In the genomic region with DNA sequence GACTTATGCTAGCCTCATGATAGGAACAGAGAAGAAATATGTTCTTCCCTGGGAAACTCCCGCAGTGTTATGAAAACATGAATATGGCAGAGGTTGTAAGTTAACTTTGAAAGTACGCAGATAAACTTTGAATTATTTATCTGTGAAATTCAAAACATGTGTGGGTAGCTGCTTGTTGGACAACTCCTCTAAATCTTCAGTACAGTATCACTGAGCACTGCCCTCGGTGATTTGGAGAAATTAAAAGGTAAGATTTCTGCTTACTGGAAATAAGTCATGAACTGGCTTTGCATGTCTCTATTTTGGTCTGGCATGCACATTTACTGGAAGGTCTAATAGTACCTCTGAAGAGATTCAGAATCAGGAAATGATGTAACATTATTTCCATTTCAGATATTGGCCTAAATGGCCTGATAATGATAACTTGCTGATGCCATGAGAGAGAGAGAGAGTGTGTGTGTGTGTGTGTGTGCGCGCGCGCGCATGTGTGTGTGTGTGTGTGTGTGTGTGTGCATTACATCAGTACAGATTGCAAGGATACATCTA, we compare ENCODE assay signal across 27 cellular contexts.
DNase-seq lines count a peak whose midpoint lies in the region; ATAC-seq and TF ChIP-seq lines count a peak whose summit lies in the region.
"Had no signal": no experiment of that assay in that cellular context is flagged by ENCODE, and none has a peak within 500 bp of the region (broad histone marks: within the 10 kb centered on the region; RNA-seq: fewer than 3 reads in every experiment).

No MANE protein-coding gene starts in this region.

- TF ChIP-seq CTCF in type B pancreatic cell (conservative IDR thresholded peaks at IDR 0.05): no peak

- DNase-seq in Right ventricle myocardium inferior (ENCODE audit: missing footprints): no peak
- DNase-seq in cardiac septum (ENCODE audit: low spot score): no peak
- peak; percentile 47 to 67 for DNase-seq in dermis microvascular lymphatic vessel endothelial cell (ENCODE audit: low read depth in 2 of 2)
- peak; percentile 55 for DNase-seq in left kidney (ENCODE audit: low read depth, low spot score)
- no peak for DNase-seq in type B pancreatic cell (ENCODE audit: extremely low spot score, unreplicated experiment)
- DNase-seq in DMS53 (lab: John Stamatoyannopoulos, UW): no peak
- DNase-seq: 8988T; activated CD8-positive, alpha-beta T cell treated with anti-CD3 and anti-CD28 coated beads for 36 hours; activated gamma-delta T cell treated with Interleukin-2 at 50 U/mL for 16 hours; activated T-cell treated with anti-CD3 and anti-CD28 coated beads for 4 hours; adrenal gland; BE2C; effector CD8-positive, alpha-beta T cell; head of caudate nucleus; KBM-7; left lung; MM.1S; NCI-H1436 treated with DMSO at 0.1 percent for 48 hours; NCI-H2171; stimulated activated CD4-positive, alpha-beta T cell treated with anti-CD3 and anti-CD28 coated beads, Interleukin-4, amount 100 ng/mL, for 4 hours; stimulated activated naive CD8-positive, alpha-beta T cell treated with anti-CD3 and anti-CD28 coated beads, Interleukin-15, Interleukin-2, amounts not matched to agents 100 U/mL and 50 U/mL, for 24 hours; transverse colon had no signal

- ATAC-seq in Right ventricle myocardium inferior: peak; percentile 33
- no peak for ATAC-seq in HG03196 (IDR thresholded peaks at IDR 0.05; ENCODE audit: unreplicated experiment)
- no peak for ATAC-seq in HG02678 (IDR thresholded peaks at IDR 0.05; ENCODE audit: unreplicated experiment)
- ATAC-seq: activated CD4-positive, CD25-positive, alpha-beta regulatory T cell treated with anti-CD3 and anti-CD28 coated beads, Interleukin-2, amount 50 U/mL, for 24 hours; activated CD8-positive, alpha-beta T cell treated with anti-CD3 and anti-CD28 coated beads for 36 hours; left lung; stimulated activated naive CD8-positive, alpha-beta T cell treated with anti-CD3 and anti-CD28 coated beads, Interleukin-15, Interleukin-2, amounts not matched to agents 100 U/mL and 50 U/mL, for 24 hours had no signal

- H3K27ac Mint-ChIP-seq in type B pancreatic cell: peak overlapping the region; percentile 23
- H3K27ac Mint-ChIP-seq: activated CD8-positive, alpha-beta T cell treated with anti-CD3 and anti-CD28 coated beads for 36 hours; neural progenitor cell had no signal

- peak overlapping the region; percentile 48 for H3K4me3 Mint-ChIP-seq in type B pancreatic cell
- H3K4me3 Mint-ChIP-seq: activated CD8-positive, alpha-beta T cell treated with anti-CD3 and anti-CD28 coated beads for 36 hours; central memory CD8-positive, alpha-beta T cell; neural progenitor cell had no signal

- no peaks in the 10 kb centered on the region for H3K36me3 Mint-ChIP-seq in type B pancreatic cell
- H3K36me3 Mint-ChIP-seq: neural progenitor cell had no signal

- no peaks in the 10 kb centered on the region for H3K27me3 Mint-ChIP-seq in type B pancreatic cell
- H3K27me3 Mint-ChIP-seq: activated CD8-positive, alpha-beta T cell treated with anti-CD3 and anti-CD28 coated beads for 36 hours; central memory CD8-positive, alpha-beta T cell had no signal

- intact Hi-C loops in Right ventricle myocardium inferior (cut with DNase I): no loop called here
- intact Hi-C loops in cardiac septum (cut with DNase I): no loop called here

- H3K9me3 Mint-ChIP-seq in type B pancreatic cell: peaks cover 8% of the 10 kb centered on the region

- peaks cover 12% of the 10 kb centered on the region for H3K4me1 Mint-ChIP-seq in type B pancreatic cell (ENCODE audit: unreplicated experiment)
- H3K4me1 Mint-ChIP-seq: central memory CD8-positive, alpha-beta T cell; neural progenitor cell had no signal

Comparison
In these comparisons a context has a peak if more than half of its experiments do, and no peak if none do; other contexts are left out.
1. DNase-seq: peak in dermis microvascular lymphatic vessel endothelial cell (2 of 2) and left kidney (single experiment); none in Right ventricle myocardium inferior (single experiment), cardiac septum (single experiment), type B pancreatic cell (single experiment) and DMS53 (single experiment).